Comparison of ENCODE assay signal across 21 cellular contexts in genomic region chr11:1522081-1522424, GRCh38. TPM values are rescaled to one million over a fixed set of nuclear protein-coding genes. Genes with fewer than 3 reads are reported as not detected.
DNase-seq lines count a peak whose midpoint lies in the region; ATAC-seq, FAIRE-seq and TF ChIP-seq lines count a peak whose summit lies in the region.
"Had no signal": no experiment of that assay in that cellular context is flagged by ENCODE, and none has a peak within 500 bp of the region (broad histone marks: within the 10 kb centered on the region; RNA-seq: fewer than 3 reads in every experiment).

No MANE protein-coding gene starts in this region.

- H3K27ac ChIP-seq in tibial nerve (no peak overlapping the region), small intestine (ENCODE audit: low read depth in 1 of 2, low read length in 1 of 2) (no peak overlapping the region)
- H3K27ac ChIP-seq: left lung had no signal

- FAIRE-seq in small intestine (lab: Jason Lieb, UNC): no peak
- FAIRE-seq: D721Med, endothelial cell of umbilical vein had no signal

- peaks cover 0 to 3% (median 0%) of the 10 kb centered on the region in 3 donors for H3K36me3 ChIP-seq in tibial nerve
- no peaks in the 10 kb centered on the region for H3K36me3 ChIP-seq in small intestine (ENCODE audit: control insufficient read depth in 2 of 2, insufficient read depth in 2 of 2, low read length in 2 of 2)
- H3K36me3 ChIP-seq: left lung had no signal

- peak overlapping the region; percentile 88 to 97 (median 95) for H3K27ac Mint-ChIP-seq in naive B cell
- H3K27ac Mint-ChIP-seq: stimulated activated naive CD8-positive, alpha-beta T cell treated with anti-CD3 and anti-CD28 coated beads, Interleukin-15, Interleukin-2, amounts not matched to agents 100 ng/mL and 50 ng/mL, for 24 hours had no signal

- H3K4me1 ChIP-seq in tibial nerve (peaks cover 0 to 70% (median 7%) of the 10 kb centered on the region in 4 donors), small intestine (ENCODE audit: control insufficient read depth in 2 of 2, insufficient read depth in 1 of 2, low read depth in 1 of 2, low read length in 1 of 2) (no peaks in the 10 kb centered on the region)

- H3K4me3 ChIP-seq in tibial nerve (no peak overlapping the region), small intestine (ENCODE audit: low read depth in 1 of 2, low read length in 2 of 2) (no peak overlapping the region)
- H3K4me3 ChIP-seq: left lung had no signal

- no peaks in the 10 kb centered on the region for H3K27me3 ChIP-seq in tibial nerve
- H3K27me3 ChIP-seq in small intestine (ENCODE audit: control insufficient read depth in 2 of 2, insufficient read depth in 2 of 2, low read length in 2 of 2): no peaks in the 10 kb centered on the region
- H3K27me3 ChIP-seq: left lung had no signal

- no peaks in the 10 kb centered on the region for H3K27me3 Mint-ChIP-seq in naive B cell
- H3K27me3 Mint-ChIP-seq: stimulated activated naive CD8-positive, alpha-beta T cell treated with anti-CD3 and anti-CD28 coated beads, Interleukin-15, Interleukin-2, amounts not matched to agents 100 ng/mL and 50 ng/mL, for 24 hours had no signal

- ATAC-seq in GM18873 (IDR thresholded peaks at IDR 0.05; ENCODE audit: low FRiP score, unreplicated experiment) (peak; percentile 18), GM21515 (IDR thresholded peaks at IDR 0.05; ENCODE audit: unreplicated experiment) (peak; percentile 34), HG03175 (IDR thresholded peaks at IDR 0.05; ENCODE audit: unreplicated experiment) (peak; percentile 13), naive B cell (ENCODE audit: low read depth in 2 of 2) (no peak)
- ATAC-seq: left lung had no signal

- H3K9me3 Mint-ChIP-seq in naive B cell: no peaks in the 10 kb centered on the region
- H3K9me3 Mint-ChIP-seq: stimulated activated naive CD8-positive, alpha-beta T cell treated with anti-CD3 and anti-CD28 coated beads, Interleukin-15, Interleukin-2, amounts not matched to agents 100 ng/mL and 50 ng/mL, for 24 hours had no signal

- no peak for TF ChIP-seq EP300 in tibial nerve (IDR thresholded peaks at IDR 0.05)

- no peaks in the 10 kb centered on the region for H3K9me3 ChIP-seq in tibial nerve
- H3K9me3 ChIP-seq in small intestine (ENCODE audit: control insufficient read depth, low read depth): no peaks in the 10 kb centered on the region
- H3K9me3 ChIP-seq: left lung had no signal

- no peak for TF ChIP-seq POLR2A in tibial nerve (IDR thresholded peaks at IDR 0.05)

- 84% methylated on average over 8 of the region's 8 CpGs for WGBS in tibial nerve, 2 donors
- WGBS in small intestine, 3 donors: 87 to 95% (median 89%) methylated on average over 8 of the region's 8 CpGs

- peaks cover 38 to 66% (median 49%) of the 10 kb centered on the region in 3 donors for H3K4me1 Mint-ChIP-seq in naive B cell

- H3K4me3 Mint-ChIP-seq in naive B cell: peak overlapping the region; percentile 43 to 84 (median 66)
- H3K4me3 Mint-ChIP-seq: stimulated activated naive CD8-positive, alpha-beta T cell treated with anti-CD3 and anti-CD28 coated beads, Interleukin-15, Interleukin-2, amounts not matched to agents 100 ng/mL and 50 ng/mL, for 24 hours had no signal

- no peaks in the 10 kb centered on the region for H3K36me3 Mint-ChIP-seq in naive B cell

- TF ChIP-seq CTCF in tibial nerve (IDR thresholded peaks at IDR 0.05): no peak

- DNase-seq in naive B cell (no peak), DMS153 (lab: John Stamatoyannopoulos, UW) (no peak), tibial nerve (ENCODE audit: low spot score in 2 of 2) (no peak), small intestine (no peak), germinal center (ENCODE audit: low spot score) (no peak)
- DNase-seq: activated CD8-positive, alpha-beta memory T cell treated with anti-CD3 and anti-CD28 coated beads, Interleukin-2, amount 50 U/mL, for 4 hours; activated naive CD4-positive, alpha-beta T cell; aorta; foreskin melanocyte; Karpas-422; NCI-H1417; NCI-H345; SIG-M5; T-helper 9 cell had no signal

RNA-seq across cellular contexts. Expression of gene MOB2, which starts 35.5 kb away (rescaled TPM):
- polyA plus RNA-seq in naive B cell (ENCODE audit: low read depth in 6 of 6) (10 to 100 TPM; 29.7 to 50.8 (median 33.2) TPM), small intestine (10 to 100 TPM; 40.3 to 48.6 (median 43.8) TPM)
- 10 to 100 TPM; 42.3 to 55.1 (median 46.9) TPM for total RNA-seq in tibial nerve

RNA-seq across cellular contexts. Expression of gene DUSP8, which starts 50.0 kb away (rescaled TPM):
- under 1 TPM in 3 of 6 donors, not detected in 3; 0.05 to 0.09 (median 0.07) TPM for polyA plus RNA-seq in naive B cell (ENCODE audit: low read depth in 6 of 6)
- total RNA-seq in tibial nerve: 10 to 100 TPM in 1 of 4 donors, 1 to 10 TPM in 3; 1.9 to 10.8 (median 3.4) TPM
- polyA plus RNA-seq in small intestine: 1 to 10 TPM; 3.1 to 8.1 (median 6.0) TPM

Comparison
In these comparisons a context has a peak if more than half of its experiments do, and no peak if none do; other contexts are left out.
1. ATAC-seq: peak in GM18873 (single experiment), GM21515 (single experiment) and HG03175 (single experiment); none in naive B cell (0 of 2).